In genomic region chr10:22314852-22315251, GRCh38 we compare ENCODE assay signal across 1 cellular context.
TF ChIP-seq lines count a peak whose summit lies in the region.

No MANE protein-coding gene starts in this region.

TF ChIP-seq in HEK293, 187 proteins besides CTCF, POLR2A, EP300 and RAD21 (continued from another document):
- TF ChIP-seq SALL2 (tag by site-specific recombination; IDR thresholded peaks at IDR 0.05; ENCODE audit: borderline replicate concordance) (no peak), ZBTB8A (tag by site-specific recombination; IDR thresholded peaks at IDR 0.05) (0 out of 2 replicates have a peak, but pooled peaks have one; percentile 29), ZNF10 (tag by site-specific recombination; IDR thresholded peaks at IDR 0.05) (peak; percentile 89), MYNN (tag by site-specific recombination; IDR thresholded peaks at IDR 0.05; ENCODE audit: borderline replicate concordance) (peak; percentile 65; the same call in 1 of the 2 replicates), ZNF157 (tag by site-specific recombination; IDR thresholded peaks at IDR 0.05) (no peak)
